Comparison of ENCODE assay signal across 10 cellular contexts in the genomic region with DNA sequence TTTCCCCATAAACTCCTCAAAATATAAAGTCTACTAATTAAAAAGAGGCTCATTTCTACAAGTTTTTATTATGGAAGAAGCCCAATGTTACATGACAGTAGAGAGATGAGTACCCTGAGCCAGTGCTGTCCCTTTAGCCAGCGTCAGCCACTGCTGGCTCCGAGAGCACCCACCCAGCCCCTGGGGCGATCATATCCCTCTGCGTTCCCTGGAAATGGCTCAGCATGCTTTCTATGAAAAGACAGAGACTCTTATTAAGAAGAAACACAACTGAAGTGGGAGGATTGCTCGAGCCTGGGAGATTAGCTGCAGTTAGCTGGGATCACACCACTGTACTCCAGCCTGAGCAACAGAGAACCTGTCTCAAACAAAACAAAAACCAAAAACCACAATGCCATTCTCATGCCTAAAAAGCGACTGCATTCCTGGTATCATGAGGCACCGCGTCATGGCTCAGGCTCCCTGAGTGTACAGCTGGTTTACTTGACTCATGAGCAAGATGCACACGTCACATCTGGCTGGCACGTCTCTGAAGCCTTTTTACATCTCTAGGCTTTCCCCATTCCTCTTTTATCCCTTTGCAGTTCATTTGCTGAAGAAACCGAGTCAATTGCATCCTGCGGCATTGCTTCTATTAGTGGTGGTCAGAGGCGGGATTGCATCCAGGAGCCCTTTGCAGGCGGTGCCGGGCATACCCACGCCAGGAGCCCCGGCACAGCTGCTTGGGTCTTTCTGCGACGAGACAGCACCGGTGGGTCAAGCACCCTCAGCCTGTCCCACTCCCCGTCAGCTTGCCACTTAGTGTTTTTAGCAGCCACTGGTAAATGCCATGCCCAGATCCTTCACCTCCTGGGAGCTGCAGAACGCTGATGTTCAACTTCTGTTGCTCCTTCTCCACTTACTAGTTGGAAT.
A peak's percentile ranks its signal among the peaks of the same experiment; 100 is the strongest.
DNase-seq lines count a peak whose midpoint lies in the region; ATAC-seq and TF ChIP-seq lines count a peak whose summit lies in the region.
"Had no signal": no experiment of that assay in that cellular context is flagged by ENCODE, and none has a peak within 500 bp of the region (broad histone marks: within the 10 kb centered on the region; RNA-seq: fewer than 3 reads in every experiment).

No MANE protein-coding gene starts in this region.

- H2AFZ ChIP-seq in trophoblast cell (ENCODE audit: insufficient read depth, low read length, poor library complexity): no peak overlapping the region

- H3K4me3 ChIP-seq in trophoblast cell (ENCODE audit: low read depth, low read length): no peak overlapping the region
- no peak overlapping the region for H3K4me3 ChIP-seq in tibial artery

- TF ChIP-seq CTCF in tibial artery (IDR thresholded peaks at IDR 0.05): no peak

- H2BK5ac ChIP-seq in trophoblast cell (ENCODE audit: low read depth, low read length, poor library complexity): no peak overlapping the region

- H3K27ac ChIP-seq in trophoblast cell (ENCODE audit: low read depth, low read length): no peak overlapping the region
- no peak overlapping the region for H3K27ac ChIP-seq in tibial artery

- no peaks in the 10 kb centered on the region for H3K79me2 ChIP-seq in trophoblast cell (ENCODE audit: control insufficient read depth, insufficient read depth, low read length, poor library complexity)

- WGBS in trophoblast cell (ENCODE audit: extremely low coverage, insufficient coverage, insufficient read length): no CpG with 5 or more reads among the region's 22 CpGs

- no peak overlapping the region for H3K18ac ChIP-seq in trophoblast cell (ENCODE audit: low read length)

- ATAC-seq in HG03159 (IDR thresholded peaks at IDR 0.05; ENCODE audit: unreplicated experiment): no peak

- no peak overlapping the region for H3K4ac ChIP-seq in trophoblast cell (ENCODE audit: low read depth, low read length)

- no peak overlapping the region for H3K23ac ChIP-seq in trophoblast cell (ENCODE audit: low read length)

- no peak overlapping the region for H3K14ac ChIP-seq in trophoblast cell (ENCODE audit: low read length)

- H4K12ac ChIP-seq in trophoblast cell (ENCODE audit: low read depth, low read length): no peak overlapping the region

- no peak overlapping the region for H3K4me2 ChIP-seq in trophoblast cell (ENCODE audit: low read length)

- H3K79me1 ChIP-seq in trophoblast cell (ENCODE audit: low read length): no peaks in the 10 kb centered on the region

- no peak overlapping the region for H2BK120ac ChIP-seq in trophoblast cell (ENCODE audit: insufficient read depth, low read length, poor library complexity)

- intact Hi-C loops in tibial artery (cut with DNase I; ENCODE audit: low total_unique reads): no loop called here

- no peaks in the 10 kb centered on the region for H3K27me3 ChIP-seq in trophoblast cell (ENCODE audit: insufficient read depth, low read length)
- peaks cover 0 to 23% of the 10 kb centered on the region in 2 donors for H3K27me3 ChIP-seq in tibial artery

- no peak overlapping the region for H2AK5ac ChIP-seq in trophoblast cell (ENCODE audit: low read length)

- H3K9me3 ChIP-seq in trophoblast cell (ENCODE audit: insufficient read depth, low read depth, low read length): no peaks in the 10 kb centered on the region
- peaks cover 0 to 4% (median 0%) of the 10 kb centered on the region in 3 donors for H3K9me3 ChIP-seq in tibial artery

- H2BK12ac ChIP-seq in trophoblast cell (ENCODE audit: low read length): no peak overlapping the region

- DNase-seq in ELR (ENCODE audit: low read depth): peak; percentile 66
- DNase-seq in NCI-H2107 treated with DMSO at 0.1 percent for 48 hours (lab: John Stamatoyannopoulos, UW; ENCODE audit: unreplicated experiment): peak; percentile 62
- peak; percentile 72 for DNase-seq in dedifferentiated amniotic fluid mesenchymal stem cell (ENCODE audit: extremely low spot score)
- peak; percentile 90 to 96 for DNase-seq in trophoblast cell
- no peak for DNase-seq in tibial artery
- DNase-seq in NCI-H82 (lab: John Stamatoyannopoulos, UW): no peak
- no peak for DNase-seq in NCI-H69 (lab: John Stamatoyannopoulos, UW)
- DNase-seq: activated CD8-positive, alpha-beta memory T cell treated with anti-CD3 and anti-CD28 coated beads for 24 hours; KG1 had no signal

- H4K8ac ChIP-seq in trophoblast cell (ENCODE audit: low read depth, low read length): no peak overlapping the region

- no peaks in the 10 kb centered on the region for H3K36me3 ChIP-seq in trophoblast cell (ENCODE audit: control insufficient read depth in 1 of 2, insufficient read depth in 2 of 2, low read length in 2 of 2)
- no peaks in the 10 kb centered on the region for H3K36me3 ChIP-seq in tibial artery

- no peak overlapping the region for H4K91ac ChIP-seq in trophoblast cell (ENCODE audit: low read depth, low read length)

- no peak overlapping the region for H3K9ac ChIP-seq in trophoblast cell (ENCODE audit: low read length)

- H3K4me1 ChIP-seq in trophoblast cell (ENCODE audit: control insufficient read depth in 1 of 2, insufficient read depth in 2 of 2, low read length in 2 of 2) (no peaks in the 10 kb centered on the region), tibial artery (no peaks in the 10 kb centered on the region)

Comparison
In these comparisons a context has a peak if more than half of its experiments do, and no peak if none do; other contexts are left out.
1. DNase-seq: peak in ELR (single experiment), NCI-H2107 treated with DMSO at 0.1 percent for 48 hours (single experiment), dedifferentiated amniotic fluid mesenchymal stem cell (single experiment) and trophoblast cell (2 of 2); none in tibial artery (0 of 2), NCI-H82 (single experiment) and NCI-H69 (single experiment).